In genomic region chr1:218247339-218247738, GRCh38 we compare ENCODE assay signal across 26 cellular contexts.
"Had no signal": no experiment of that assay in that cellular context is flagged by ENCODE, and none has a peak within 500 bp of the region (broad histone marks: within the 10 kb centered on the region; RNA-seq: fewer than 3 reads in every experiment).

No MANE protein-coding gene starts in this region.

- H3K27ac Mint-ChIP-seq: activated B cell treated with CpG ODN at 0.5 μM for 24 hours; activated naive CD4-positive, alpha-beta T cell treated with anti-CD3 and anti-CD28 coated beads for 36 hours; activated naive CD8-positive, alpha-beta T cell treated with anti-CD3 and anti-CD28 coated beads, Interleukin-2, amount 10 ng/mL, durations not matched to agents 7 days and 5 days; activated T-helper 1 cell treated with anti-CD3 and anti-CD28 coated beads, Interleukin-12 subunit alpha, Interleukin-12 subunit beta, Interleukin-2, Interleukin-4 antibody, amounts not matched to agents 30 ng/mL and 10 ng/mL and 1 ng/mL, durations not matched to agents 14 hours and 24 hours and 36 hours; brain; natural killer cell; neural progenitor cell; stimulated activated naive B cell treated with anti-CD40 and anti-IgM and Interleukin-4, amounts not matched to agents 10 μg/mL and 1 μg/mL and 100 μg/mL, for 72 hours had no signal

- H3K4me1 Mint-ChIP-seq: activated B cell treated with CpG ODN at 0.5 μM for 24 hours; activated naive CD8-positive, alpha-beta T cell treated with anti-CD3 and anti-CD28 coated beads, Interleukin-2, amount 10 ng/mL, durations not matched to agents 7 days and 5 days; natural killer cell; neural progenitor cell; stimulated activated naive B cell treated with anti-CD40 and anti-IgM and Interleukin-4, amounts not matched to agents 10 μg/mL and 1 μg/mL and 100 μg/mL, for 72 hours had no signal

- DNase-seq: activated B cell treated with CpG ODN at 0.5 μM for 24 hours; activated CD4-positive, alpha-beta T cell treated with anti-CD3 and anti-CD28 coated beads for 4 hours; activated CD4-positive, alpha-beta T cell treated with anti-CD3 and anti-CD28 coated beads, Interleukin-2, amount 50 U/mL, for 4 hours; activated CD8-positive, alpha-beta memory T cell treated with anti-CD3 and anti-CD28 coated beads for 24 hours; activated effector memory CD4-positive, alpha-beta T cell treated with anti-CD3 and anti-CD28 coated beads, Interleukin-2, amount 50 U/mL, for 16 hours; activated naive CD4-positive, alpha-beta T cell treated with anti-CD3 and anti-CD28 coated beads for 36 hours; activated naive CD8-positive, alpha-beta T cell treated with anti-CD3 and anti-CD28 coated beads, Interleukin-2, amount 10 ng/mL, durations not matched to agents 7 days and 5 days; cerebellar nuclear complex; colonic mucosa; effector CD8-positive, alpha-beta T cell; esophagus squamous epithelium; foreskin melanocyte; left ventricle myocardium inferior; mesendoderm; natural killer cell; occipital lobe; stimulated activated CD4-positive, alpha-beta T cell treated with anti-CD3 and anti-CD28 coated beads, Interleukin-1b, Interleukin-23, amount 100 ng/mL, for 48 hours; stimulated activated CD4-positive, alpha-beta T cell treated with anti-CD3 and anti-CD28 coated beads, Interleukin-4, amount 100 ng/mL, for 4 hours; stimulated activated CD8-positive, alpha-beta memory T cell treated with anti-CD3 and anti-CD28 coated beads, Interleukin-4, amount 100 ng/mL, for 48 hours; stimulated activated naive B cell treated with anti-CD40 and anti-IgM and Interleukin-4, amounts not matched to agents 10 μg/mL and 1 μg/mL and 100 μg/mL, for 72 hours; stomach; thyroid gland; upper lobe of left lung had no signal

- H3K4me3 Mint-ChIP-seq: activated B cell treated with CpG ODN at 0.5 μM for 24 hours; activated naive CD4-positive, alpha-beta T cell treated with anti-CD3 and anti-CD28 coated beads for 36 hours; activated naive CD8-positive, alpha-beta T cell treated with anti-CD3 and anti-CD28 coated beads, Interleukin-2, amount 10 ng/mL, durations not matched to agents 7 days and 5 days; activated T-helper 1 cell treated with anti-CD3 and anti-CD28 coated beads, Interleukin-12 subunit alpha, Interleukin-12 subunit beta, Interleukin-2, Interleukin-4 antibody, amounts not matched to agents 30 ng/mL and 10 ng/mL and 1 ng/mL, durations not matched to agents 14 hours and 24 hours and 36 hours; brain; natural killer cell; neural progenitor cell; stimulated activated naive B cell treated with anti-CD40 and anti-IgM and Interleukin-4, amounts not matched to agents 10 μg/mL and 1 μg/mL and 100 μg/mL, for 72 hours had no signal

- ATAC-seq: natural killer cell; stimulated activated naive B cell treated with anti-CD40 and anti-IgM and Interleukin-4, amounts not matched to agents 10 μg/mL and 1 μg/mL and 100 μg/mL, for 72 hours had no signal

- H3K9me3 Mint-ChIP-seq: activated B cell treated with CpG ODN at 0.5 μM for 24 hours; activated naive CD4-positive, alpha-beta T cell treated with anti-CD3 and anti-CD28 coated beads for 36 hours; activated naive CD8-positive, alpha-beta T cell treated with anti-CD3 and anti-CD28 coated beads, Interleukin-2, amount 10 ng/mL, durations not matched to agents 7 days and 5 days; activated T-helper 1 cell treated with anti-CD3 and anti-CD28 coated beads, Interleukin-12 subunit alpha, Interleukin-12 subunit beta, Interleukin-2, Interleukin-4 antibody, amounts not matched to agents 30 ng/mL and 10 ng/mL and 1 ng/mL, durations not matched to agents 14 hours and 24 hours and 36 hours; brain; natural killer cell; neural progenitor cell; stimulated activated naive B cell treated with anti-CD40 and anti-IgM and Interleukin-4, amounts not matched to agents 10 μg/mL and 1 μg/mL and 100 μg/mL, for 72 hours had no signal

- H3K36me3 Mint-ChIP-seq: activated naive CD8-positive, alpha-beta T cell treated with anti-CD3 and anti-CD28 coated beads, Interleukin-2, amount 10 ng/mL, durations not matched to agents 7 days and 5 days; brain; natural killer cell; neural progenitor cell; stimulated activated naive B cell treated with anti-CD40 and anti-IgM and Interleukin-4, amounts not matched to agents 10 μg/mL and 1 μg/mL and 100 μg/mL, for 72 hours had no signal
